Comparison of ENCODE assay signal across 8 cellular contexts in the genomic region with DNA sequence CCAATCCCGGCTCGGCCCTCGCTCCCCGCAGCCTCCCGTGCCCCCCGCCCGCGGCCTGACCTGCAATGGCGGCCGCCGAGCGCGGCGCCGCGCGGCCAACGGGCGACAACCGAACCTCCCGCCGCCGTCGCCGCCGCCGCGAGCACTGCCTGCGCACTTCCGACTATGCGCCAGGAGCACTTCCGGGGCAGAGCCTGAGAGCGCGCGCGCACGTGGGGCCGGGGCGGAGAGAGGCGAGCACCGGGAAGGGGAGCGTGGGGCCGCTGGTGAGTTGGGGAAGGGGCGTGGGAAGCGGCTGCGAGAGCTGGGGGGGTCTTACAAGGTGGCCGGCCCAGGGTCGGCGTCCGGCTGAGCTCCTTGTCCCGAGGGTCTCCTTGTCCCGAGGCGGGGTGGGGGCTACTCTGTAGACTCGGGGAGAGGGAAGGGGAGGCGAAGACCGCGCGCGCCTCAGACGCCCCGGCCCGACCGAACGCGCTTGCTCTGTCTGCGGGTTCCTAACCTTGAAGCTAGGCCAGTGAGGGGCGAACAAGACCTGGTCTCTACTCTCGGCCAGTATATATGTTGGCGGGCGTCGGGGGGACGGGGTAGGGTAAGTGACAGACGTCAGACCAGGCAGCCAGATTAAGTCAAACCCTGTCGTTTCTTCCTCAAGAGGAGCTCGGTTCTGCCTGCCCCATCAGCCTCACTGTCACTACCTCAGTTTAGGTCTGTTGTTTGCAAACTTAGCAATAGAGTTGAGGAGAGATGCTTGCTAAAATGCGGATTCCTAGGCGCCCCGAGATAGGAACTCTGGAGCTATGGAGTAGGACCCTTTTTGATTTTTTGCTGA. TPM values are rescaled to one million over a fixed set of nuclear protein-coding genes. Genes with fewer than 3 reads are reported as not detected.
DNase-seq lines count a peak whose midpoint lies in the region; ATAC-seq and TF ChIP-seq lines count a peak whose summit lies in the region.

A gene with protein sequence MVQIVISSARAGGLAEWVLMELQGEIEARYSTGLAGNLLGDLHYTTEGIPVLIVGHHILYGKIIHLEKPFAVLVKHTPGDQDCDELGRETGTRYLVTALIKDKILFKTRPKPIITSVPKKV (minus strand): TSS at position 165 of the 829 bp plus-strand sequence. CDS start 11,130 bp downstream, outside the sequence.
Gene UTP4, plus strand, starts transcription at position 226 of the 829 bp plus-strand sequence. CDS start 811 bp downstream, outside the sequence.

- no peaks in the 10 kb centered on the region for H3K27me3 ChIP-seq in AG04450 (ENCODE audit: control insufficient read depth, insufficient read depth, low read length)

- DNase-seq in AG04450 (ENCODE audit: low read depth, low spot score) (peak; percentile 16), NCI-H460 (ENCODE audit: extremely low read depth, low read depth) (peak; percentile 71), left kidney (ENCODE audit: low read depth, low spot score) (peak; percentile 96)
- DNase-seq in activated CD4-positive, alpha-beta T cell treated with anti-CD3 and anti-CD28 coated beads for 4 hours, result peak; percentile 83 to 86
- peak; percentile 87 for DNase-seq in stimulated activated CD4-positive, alpha-beta T cell treated with anti-CD3 and anti-CD28 coated beads, Interleukin-1b, Interleukin-23, amount 100 ng/mL, for 48 hours

- peak within 1 kb of the TSS; percentile 91 for H3K4me3 ChIP-seq in AG04450 (ENCODE audit: low read depth, low read length)

- no peak for TF ChIP-seq CTCF in AG04450 (IDR thresholded peaks at IDR 0.05; ENCODE audit: low read depth, low read length)

- peak; percentile 88 for ATAC-seq in GM18867 (IDR thresholded peaks at IDR 0.05; ENCODE audit: unreplicated experiment)
- peak; percentile 81 for ATAC-seq in HG03103 (IDR thresholded peaks at IDR 0.05; ENCODE audit: low read depth, unreplicated experiment)

- CTCF ChIA-PET in AG04450 (lab: Charles Lee), result interaction anchor here (0.6 to 2.0 kb wide), 4 partner anchors 209 to 287 kb away, joined by 4 to 11 read pairs (median 4); no protein-coding TSS in a partner anchor

- H3K27ac ChIP-seq in AG04450 (ENCODE audit: low read depth, low read length) (peak within 1 kb of the TSS; percentile 78), cingulate gyrus (ENCODE audit: low read depth, low read length) (peak within 1 kb of the TSS; percentile 81)

- POLR2A ChIA-PET in AG04450 (lab: Yijun Ruan, JAX), result interaction anchor here (0.6 to 0.9 kb wide), 4 partner anchors 33 to 123 kb away, joined by 3 to 12 read pairs (median 3); no protein-coding TSS in a partner anchor

- no peaks in the 10 kb centered on the region; the same call in 1 of the 2 replicates for H3K9me3 ChIP-seq in AG04450 (ENCODE audit: control insufficient read depth, insufficient read depth, low read length)

RNA-seq across cellular contexts. Expression of the first gene that starts in this region (rescaled TPM):
- polyA plus RNA-seq in AG04450 (2011; rRNA removed), result 84.8 and 112 TPM in 2 replicates
- polyA minus RNA-seq in AG04450 (2011; rRNA and poly(A)+ RNA removed), result 126 and 158 TPM in 2 replicates
- total RNA-seq in NCI-H460 (2014; rRNA removed; shearing (Covaris generic)), result 47.6 and 53.4 TPM in 2 replicates
- 64.4 and 90.7 TPM in 2 replicates for polyA plus RNA-seq in NCI-H460 (2014; cell fraction: nucleus; rRNA removed)

RNA-seq across cellular contexts. Expression of gene UTP4, which starts in this region (rescaled TPM):
- 54.2 and 54.3 TPM in 2 replicates for polyA plus RNA-seq in AG04450 (2011; rRNA removed)
- 69.9 and 104 TPM in 2 replicates for polyA minus RNA-seq in AG04450 (2011; rRNA and poly(A)+ RNA removed)
- 18.4 and 21.4 TPM in 2 replicates for total RNA-seq in NCI-H460 (2014; rRNA removed; shearing (Covaris generic))
- polyA plus RNA-seq in NCI-H460 (2014; cell fraction: nucleus; rRNA removed), result 16.0 and 36.7 TPM in 2 replicates

Comparison
In these comparisons a context has a peak if more than half of its experiments do, and no peak if none do; other contexts are left out.
1. Peak in every context shown above with its lines: DNase-seq, ATAC-seq, H3K4me3 ChIP-seq and H3K27ac ChIP-seq.
2. DNase-seq: peak in every context shown above with its lines; median percentile 96 in left kidney; 87 in stimulated activated CD4-positive, alpha-beta T cell treated with anti-CD3 and anti-CD28 coated beads, Interleukin-1b, Interleukin-23, amount 100 ng/mL, for 48 hours; 84 in activated CD4-positive, alpha-beta T cell treated with anti-CD3 and anti-CD28 coated beads for 4 hours; 71 in NCI-H460; 16 in AG04450.